1 cellular context compared by ENCODE assay signal in genomic region chr12:15322164-15323054, GRCh38.
A peak's percentile ranks its signal among the peaks of the same experiment; 100 is the strongest.
TF ChIP-seq lines count a peak whose summit lies in the region.

Gene PTPRO (plus strand): TSS chr12:15322508.

TF ChIP-seq in H1, 55 proteins besides CTCF, POLR2A, EP300 and RAD21 (continued from another document):
- peak; percentile 15 for TF ChIP-seq NANOG (IDR thresholded peaks at IDR 0.05; ENCODE audit: insufficient read depth, low read depth, low read length, poor library complexity, severe bottlenecking)
- no peak for TF ChIP-seq CTBP2 (IDR thresholded peaks at IDR 0.05; ENCODE audit: borderline replicate concordance, insufficient read depth, insufficient read length, low read length)
- peak; percentile 47 to 83; a peak in 3 of 4 replicates for TF ChIP-seq HDAC2 (IDR thresholded peaks at IDR 0.05; ENCODE audit: borderline replicate concordance in 1 of 2, low read depth in 2 of 2, low read length in 2 of 2)
- no peak for TF ChIP-seq SP4 (IDR thresholded peaks at IDR 0.05; ENCODE audit: low read length)
- no peak for TF ChIP-seq POU5F1 (IDR thresholded peaks at IDR 0.05; ENCODE audit: low read depth, low read length)
- peak; percentile 79; the same call in 1 of the 2 replicates for TF ChIP-seq RBBP5 (IDR thresholded peaks at IDR 0.05; ENCODE audit: borderline replicate concordance, low read depth, low read length)
- no peak for TF ChIP-seq CHD7 (IDR thresholded peaks at IDR 0.05; ENCODE audit: insufficient replicate concordance, low read length)
- TF ChIP-seq KDM1A (IDR thresholded peaks at IDR 0.05; ENCODE audit: borderline replicate concordance, low read length), result no peak
- no peak for TF ChIP-seq CREB1 (IDR thresholded peaks at IDR 0.05)
- TF ChIP-seq BACH1 (IDR thresholded peaks at IDR 0.05; ENCODE audit: low read length), result peak; percentile 52; the same call in 1 of the 2 replicates
- TF ChIP-seq TAF1 (IDR thresholded peaks at IDR 0.05; ENCODE audit: low read depth, low read length), result no peak
- TF ChIP-seq SRF (IDR thresholded peaks at IDR 0.05; ENCODE audit: low read depth, low read length), result no peak
- TF ChIP-seq E2F6 (IDR thresholded peaks at IDR 0.05), result peak; percentile 73
- TF ChIP-seq KDM4A (IDR thresholded peaks at IDR 0.05; ENCODE audit: low read depth, low read length, severe bottlenecking), result peak; percentile 96
- TF ChIP-seq RXRA (IDR thresholded peaks at IDR 0.05; ENCODE audit: insufficient read depth, low read depth, low read length), result no peak
- no peak for TF ChIP-seq HDAC6 (IDR thresholded peaks at IDR 0.05; ENCODE audit: low read depth, low read length)
- TF ChIP-seq TBP (IDR thresholded peaks at IDR 0.05; ENCODE audit: low read depth, low read length), result no peak; the same call in 1 of the 2 replicates
- no peak for TF ChIP-seq GTF2F1 (IDR thresholded peaks at IDR 0.05; ENCODE audit: borderline replicate concordance, low read depth, low read length)
- TF ChIP-seq CEBPB (IDR thresholded peaks at IDR 0.05; ENCODE audit: low read depth, low read length), result peak; percentile 77
- TF ChIP-seq SIRT6 (IDR thresholded peaks at IDR 0.05; ENCODE audit: low read length), result no peak
- TF ChIP-seq SP2 (IDR thresholded peaks at IDR 0.05; ENCODE audit: low read length), result no peak
- TF ChIP-seq USF2 (IDR thresholded peaks at IDR 0.05; ENCODE audit: low read length), result no peak
- TF ChIP-seq TAF7 (optimal IDR thresholded peaks at IDR 0.05; ENCODE audit: borderline replicate concordance, low read depth, low read length), result peak; percentile 30
- TF ChIP-seq KDM5A (IDR thresholded peaks at IDR 0.05; ENCODE audit: low read length), result no peak
- no peak for TF ChIP-seq MAFK (IDR thresholded peaks at IDR 0.05; ENCODE audit: low read depth, low read length)
- TF ChIP-seq JUN (IDR thresholded peaks at IDR 0.05; ENCODE audit: low read depth, low read length), result no peak
- no peak for TF ChIP-seq POLR2AphosphoS5 (IDR thresholded peaks at IDR 0.05; ENCODE audit: low read depth, low read length)
- TF ChIP-seq TEAD4 (IDR thresholded peaks at IDR 0.05; ENCODE audit: low read depth, low read length), result no peak
- no peak for TF ChIP-seq CHD2 (IDR thresholded peaks at IDR 0.05; ENCODE audit: low read length)
- TF ChIP-seq MAX (IDR thresholded peaks at IDR 0.05), result peak; percentile 63
- no peak for TF ChIP-seq SUZ12 (IDR thresholded peaks at IDR 0.05; ENCODE audit: low read length)
- no peak for TF ChIP-seq BRCA1 (IDR thresholded peaks at IDR 0.05; ENCODE audit: low read depth, low read length)
- TF ChIP-seq RFX5 (IDR thresholded peaks at IDR 0.05; ENCODE audit: borderline replicate concordance, low read depth, low read length), result no peak
- TF ChIP-seq NRF1 (IDR thresholded peaks at IDR 0.05; ENCODE audit: low read depth, low read length), result no peak
- TF ChIP-seq BCL11A (IDR thresholded peaks at IDR 0.05; ENCODE audit: low read depth in 2 of 2, low read length in 2 of 2), result no peak
- TF ChIP-seq EGR1 (IDR thresholded peaks at IDR 0.05; ENCODE audit: borderline replicate concordance, low read depth, low read length), result no peak
- no peak for TF ChIP-seq CHD1 (IDR thresholded peaks at IDR 0.05; ENCODE audit: low read depth, low read length)
- no peak for TF ChIP-seq CBX5 (IDR thresholded peaks at IDR 0.05; ENCODE audit: low read depth, low read length)
- no peak for TF ChIP-seq SP1 (IDR thresholded peaks at IDR 0.05; ENCODE audit: low read depth, low read length)
- no peak for TF ChIP-seq ATF2 (IDR thresholded peaks at IDR 0.05; ENCODE audit: low read length)
- no peak for TF ChIP-seq SAP30 (IDR thresholded peaks at IDR 0.05; ENCODE audit: insufficient read depth, insufficient replicate concordance, low read length)
- no peak for TF ChIP-seq JUND (IDR thresholded peaks at IDR 0.05; ENCODE audit: low read length)
- no peak for TF ChIP-seq CBX8 (IDR thresholded peaks at IDR 0.05; ENCODE audit: borderline replicate concordance, low read depth, low read length)
